Comparison of ENCODE assay signal across 9 cellular contexts in the genomic region with DNA sequence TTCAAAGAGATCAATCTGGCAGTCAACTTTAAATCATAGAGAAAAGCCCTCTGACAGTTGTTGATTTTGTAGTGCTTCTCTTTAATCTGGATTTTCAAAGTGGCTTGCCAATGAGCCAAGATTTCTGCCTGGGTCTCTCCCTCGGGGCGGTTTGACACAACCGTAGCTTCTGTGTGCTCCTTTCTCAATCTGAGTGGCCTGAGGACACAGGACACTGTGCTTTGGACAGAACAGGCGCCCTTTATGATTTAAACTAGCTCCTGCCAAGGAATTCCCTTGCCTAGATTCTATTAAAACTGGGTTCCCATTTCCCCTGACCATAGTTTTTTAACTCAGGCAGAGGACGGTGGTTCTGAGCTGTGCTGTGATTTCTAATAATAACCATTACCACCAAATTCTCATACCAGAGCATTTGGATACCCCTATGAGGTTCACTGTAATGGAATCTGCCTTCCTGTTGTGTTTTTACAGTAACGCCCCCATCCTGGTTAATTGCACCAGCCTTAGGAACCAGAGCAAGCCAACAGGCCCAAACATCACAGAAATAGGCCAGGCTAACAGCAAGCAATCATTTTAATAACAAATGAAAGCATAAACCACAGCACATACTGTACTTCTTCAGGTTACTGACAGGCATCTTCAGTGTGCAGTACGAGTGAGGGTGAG. TPM values are rescaled to one million over a fixed set of nuclear protein-coding genes. Genes with fewer than 3 reads are reported as not detected.
DNase-seq lines count a peak whose midpoint lies in the region; ATAC-seq, FAIRE-seq and TF ChIP-seq lines count a peak whose summit lies in the region.
"Had no signal": no experiment of that assay in that cellular context is flagged by ENCODE, and none has a peak within 500 bp of the region (broad histone marks: within the 10 kb centered on the region; RNA-seq: fewer than 3 reads in every experiment).

No MANE protein-coding gene starts in this region.

- H3K36me3 Mint-ChIP-seq in chondrocyte (ENCODE audit: low read depth) (peaks cover 2% of the 10 kb centered on the region), memory B cell (no peaks in the 10 kb centered on the region)
- H3K36me3 Mint-ChIP-seq in activated T-helper 17 cell treated with anti-CD3 and anti-CD28 coated beads, Interleukin-2, amount 50 U/mL, for 72 hours (ENCODE audit: low read depth) = no peaks in the 10 kb centered on the region
- H3K36me3 Mint-ChIP-seq: IgD-negative memory B cell had no signal

- no peaks in the 10 kb centered on the region for H3K9me3 Mint-ChIP-seq in chondrocyte (ENCODE audit: low read depth)
- H3K9me3 Mint-ChIP-seq in memory B cell = no peaks in the 10 kb centered on the region
- no peaks in the 10 kb centered on the region for H3K9me3 Mint-ChIP-seq in activated T-helper 17 cell treated with anti-CD3 and anti-CD28 coated beads, Interleukin-2, amount 50 U/mL, for 72 hours
- H3K9me3 Mint-ChIP-seq: IgD-negative memory B cell had no signal

- no peaks in the 10 kb centered on the region for H3K36me3 ChIP-seq in thoracic aorta

- POLR2A ChIA-PET in HEK293T (lab: Yijun Ruan, JAX) = interaction anchor here (2.0 kb wide), 1 partner anchor 10 kb away, joined by 5 read pairs; no protein-coding TSS in a partner anchor

- DNase-seq in HEK293T (ENCODE audit: extremely low spot score) = no peak
- no peak for DNase-seq in chondrocyte (ENCODE audit: low spot score)
- DNase-seq in memory B cell (ENCODE audit: low spot score in 2 of 2) = no peak
- DNase-seq in thoracic aorta (ENCODE audit: low spot score) = no peak
- no peak for DNase-seq in GF-D8 (lab: John Stamatoyannopoulos, UW)
- no peak for DNase-seq in frontal cortex (ENCODE audit: low spot score in 2 of 2)
- DNase-seq: NCI-H2081 had no signal

- H3K4me1 Mint-ChIP-seq in chondrocyte (ENCODE audit: low read depth) (peaks cover 77% of the 10 kb centered on the region), memory B cell (peaks cover 13% of the 10 kb centered on the region)
- H3K4me1 Mint-ChIP-seq in activated T-helper 17 cell treated with anti-CD3 and anti-CD28 coated beads, Interleukin-2, amount 50 U/mL, for 72 hours = peaks cover 4% of the 10 kb centered on the region

- TF ChIP-seq CTCF in chondrocyte (IDR thresholded peaks at IDR 0.05) = no peak
- TF ChIP-seq CTCF in thoracic aorta (IDR thresholded peaks at IDR 0.05) = no peak

- H3K27me3 Mint-ChIP-seq in chondrocyte (ENCODE audit: low read depth) = no peaks in the 10 kb centered on the region
- H3K27me3 Mint-ChIP-seq in memory B cell = no peaks in the 10 kb centered on the region
- H3K27me3 Mint-ChIP-seq in activated T-helper 17 cell treated with anti-CD3 and anti-CD28 coated beads, Interleukin-2, amount 50 U/mL, for 72 hours = peaks cover 26% of the 10 kb centered on the region

- H3K9me3 ChIP-seq in thoracic aorta = no peaks in the 10 kb centered on the region

- no peaks in the 10 kb centered on the region for H3K27me3 ChIP-seq in thoracic aorta (replicated peaks; ENCODE audit: insufficient read depth)

- peak overlapping the region; percentile 61 for H3K4me3 ChIP-seq in thoracic aorta

- CTCF ChIA-PET in HEK293T (lab: Yijun Ruan, JAX) = interaction anchor here (1.1 kb wide), 1 partner anchor 9 kb away, joined by 4 read pairs; no protein-coding TSS in a partner anchor

- H3K27ac ChIP-seq in thoracic aorta = peak overlapping the region; percentile 63 to 74

- peaks cover 64 to 86% of the 10 kb centered on the region in 2 donors for H3K4me1 ChIP-seq in thoracic aorta (ENCODE audit: control insufficient read depth in 1 of 2, low read depth in 2 of 2)

- H3K4me3 Mint-ChIP-seq in chondrocyte (ENCODE audit: unreplicated experiment) = peak overlapping the region; percentile 50
- no peak overlapping the region for H3K4me3 Mint-ChIP-seq in memory B cell
- no peak overlapping the region for H3K4me3 Mint-ChIP-seq in activated T-helper 17 cell treated with anti-CD3 and anti-CD28 coated beads, Interleukin-2, amount 50 U/mL, for 72 hours

- FAIRE-seq in frontal cortex (lab: Jason Lieb, UNC) = no peak

- H3K27ac Mint-ChIP-seq in chondrocyte (ENCODE audit: unreplicated experiment) = peak overlapping the region; percentile 92
- H3K27ac Mint-ChIP-seq in memory B cell = peak overlapping the region; percentile 7
- H3K27ac Mint-ChIP-seq in activated T-helper 17 cell treated with anti-CD3 and anti-CD28 coated beads, Interleukin-2, amount 50 U/mL, for 72 hours = no peak overlapping the region

- no peak for ATAC-seq in memory B cell (ENCODE audit: low read depth)
- no peak for ATAC-seq in thoracic aorta (ENCODE audit: insufficient number of reproducible peaks, low FRiP score, low read depth)
- ATAC-seq in activated T-helper 17 cell treated with anti-CD3 and anti-CD28 coated beads, Interleukin-2, amount 50 U/mL, for 72 hours (replicated peaks) = no peak

TF ChIP-seq in HEK293T, 16 proteins besides CTCF, POLR2A, EP300 and RAD21:
- TF ChIP-seq FOXK2 (IDR thresholded peaks at IDR 0.05) = no peak
- TF ChIP-seq, protein P1, sequence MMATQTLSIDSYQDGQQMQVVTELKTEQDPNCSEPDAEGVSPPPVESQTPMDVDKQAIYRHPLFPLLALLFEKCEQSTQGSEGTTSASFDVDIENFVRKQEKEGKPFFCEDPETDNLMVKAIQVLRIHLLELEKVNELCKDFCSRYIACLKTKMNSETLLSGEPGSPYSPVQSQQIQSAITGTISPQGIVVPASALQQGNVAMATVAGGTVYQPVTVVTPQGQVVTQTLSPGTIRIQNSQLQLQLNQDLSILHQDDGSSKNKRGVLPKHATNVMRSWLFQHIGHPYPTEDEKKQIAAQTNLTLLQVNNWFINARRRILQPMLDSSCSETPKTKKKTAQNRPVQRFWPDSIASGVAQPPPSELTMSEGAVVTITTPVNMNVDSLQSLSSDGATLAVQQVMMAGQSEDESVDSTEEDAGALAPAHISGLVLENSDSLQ (IDR thresholded peaks at IDR 0.05) = 0 out of 2 replicates have a peak, but pooled peaks have one; percentile 24

RNA-seq across cellular contexts. Expression of a gene that starts 4.0 kb away (rescaled TPM):
- total RNA-seq in chondrocyte (74.4 to 91.0 TPM (median 86.8 TPM) in 3 replicates), thoracic aorta (10 to 100 TPM; 57.7 to 70.1 TPM), frontal cortex (4.9 TPM)
- under 1 TPM; 0.21 to 0.22 TPM for total RNA-seq in activated T-helper 17 cell treated with anti-CD3 and anti-CD28 coated beads, Interleukin-2, amount 50 U/mL, for 72 hours
